ENCODE assay signal across 1 cellular context in genomic region chr20:25195014-25195961, GRCh38.
TF ChIP-seq lines count a peak whose summit lies in the region.

TSS of gene ENTPD6 (plus strand) at chr20:25195712. CDS start at chr20:25206537, 10,825 bp downstream.

TF ChIP-seq in HepG2, 621 proteins besides CTCF, POLR2A, EP300 and RAD21 (continued from another document):
- TF ChIP-seq ZMAT3 (CRISPR knock-in tag; conservative IDR thresholded peaks at IDR 0.05): peak; percentile 92
- TF ChIP-seq IRF9 (CRISPR knock-in tag; IDR thresholded peaks at IDR 0.05; ENCODE audit: borderline replicate concordance): peak; percentile 86; the same call in 1 of the 2 replicates
- TF ChIP-seq MTA1 (CRISPR knock-in tag; IDR thresholded peaks at IDR 0.05; ENCODE audit: borderline replicate concordance): peak; percentile 91; the same call in 1 of the 2 replicates
- peak; percentile 71 for TF ChIP-seq ERF (CRISPR knock-in tag; IDR thresholded peaks at IDR 0.05)
- no peak; the same call in 1 of the 2 replicates for TF ChIP-seq ZFP36L2 (CRISPR knock-in tag; IDR thresholded peaks at IDR 0.05)
- TF ChIP-seq ZNF34 (CRISPR knock-in tag; IDR thresholded peaks at IDR 0.05; ENCODE audit: borderline replicate concordance): peak; percentile 29; the same call in 1 of the 2 replicates
- TF ChIP-seq RFX1 (IDR thresholded peaks at IDR 0.05): no peak
- 0 out of 2 replicates have a peak, but pooled peaks have one; percentile 32 for TF ChIP-seq KLF15 (CRISPR knock-in tag; IDR thresholded peaks at IDR 0.05; ENCODE audit: borderline replicate concordance)
- no peak; the same call in 1 of the 2 replicates for TF ChIP-seq ZMYM3 (CRISPR knock-in tag; IDR thresholded peaks at IDR 0.05)
- TF ChIP-seq PCBP1 (IDR thresholded peaks at IDR 0.05; ENCODE audit: borderline replicate concordance, low read depth, low read length): no peak
- TF ChIP-seq, protein P1, sequence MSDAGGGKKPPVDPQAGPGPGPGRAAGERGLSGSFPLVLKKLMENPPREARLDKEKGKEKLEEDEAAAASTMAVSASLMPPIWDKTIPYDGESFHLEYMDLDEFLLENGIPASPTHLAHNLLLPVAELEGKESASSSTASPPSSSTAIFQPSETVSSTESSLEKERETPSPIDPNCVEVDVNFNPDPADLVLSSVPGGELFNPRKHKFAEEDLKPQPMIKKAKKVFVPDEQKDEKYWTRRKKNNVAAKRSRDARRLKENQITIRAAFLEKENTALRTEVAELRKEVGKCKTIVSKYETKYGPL (CRISPR knock-in tag; IDR thresholded peaks at IDR 0.05): 0 out of 2 replicates have a peak, but pooled peaks have one; percentile 31
- no peak for TF ChIP-seq ZNF589 (CRISPR knock-in tag; conservative IDR thresholded peaks at IDR 0.05)
- no peak for TF ChIP-seq ATM (IDR thresholded peaks at IDR 0.05; ENCODE audit: borderline replicate concordance)
- no peak for TF ChIP-seq CC2D1A (CRISPR knock-in tag; IDR thresholded peaks at IDR 0.05)
TF ChIP-seq in HepG2: peak in this region for 358.
